Comparison of ENCODE assay signal across 10 cellular contexts in the genomic region with DNA sequence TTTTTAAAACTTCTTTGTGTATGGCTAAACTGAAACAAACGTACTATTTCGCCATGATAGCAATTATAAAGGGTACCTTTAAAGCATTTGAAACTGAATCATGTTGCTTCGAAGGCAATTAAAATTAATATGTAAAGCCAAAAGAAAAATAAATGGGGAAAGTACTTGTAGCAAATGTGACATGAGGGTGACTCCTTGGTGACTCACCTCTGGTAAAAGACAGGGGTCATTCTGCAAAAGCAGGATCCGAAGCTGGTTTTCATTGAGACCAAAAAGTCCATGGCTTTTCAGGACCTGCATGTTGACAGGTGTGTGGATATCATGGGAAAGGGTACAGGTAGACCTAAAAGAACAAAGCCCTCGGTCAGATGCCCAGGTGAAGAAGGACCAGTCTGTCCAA. TPM values are rescaled to one million over a fixed set of nuclear protein-coding genes. Genes with fewer than 3 reads are reported as not detected.
DNase-seq lines count a peak whose midpoint lies in the region; ATAC-seq, FAIRE-seq and TF ChIP-seq lines count a peak whose summit lies in the region.
"Had no signal": no experiment of that assay in that cellular context is flagged by ENCODE, and none has a peak within 500 bp of the region (broad histone marks: within the 10 kb centered on the region; RNA-seq: fewer than 3 reads in every experiment).

No MANE protein-coding gene starts in this region.

- peaks cover 21% of the 10 kb centered on the region for H3K4me1 Mint-ChIP-seq in MCF 10A (ENCODE audit: insufficient read depth, unreplicated experiment)
- H3K4me1 Mint-ChIP-seq in naive thymus-derived CD8-positive, alpha-beta T cell, result peaks cover 4 to 12% (median 5%) of the 10 kb centered on the region in 4 donors

- H3K36me3 Mint-ChIP-seq in MCF 10A (ENCODE audit: insufficient read depth, unreplicated experiment), result peaks cover 35% of the 10 kb centered on the region
- no peaks in the 10 kb centered on the region for H3K36me3 Mint-ChIP-seq in naive thymus-derived CD8-positive, alpha-beta T cell

- H3K4me3 Mint-ChIP-seq in MCF 10A (ENCODE audit: unreplicated experiment), result peak overlapping the region; percentile 73
- peak overlapping the region; percentile 8 to 88 (median 79) for H3K4me3 Mint-ChIP-seq in naive thymus-derived CD8-positive, alpha-beta T cell

- BruUV-seq in MCF 10A (replicated peaks; lab: Mats Ljungman, UMichigan), result TSS peak; percentile 39

- ATAC-seq in naive thymus-derived CD8-positive, alpha-beta T cell, result no peak
- ATAC-seq in HG03159 (IDR thresholded peaks at IDR 0.05; ENCODE audit: unreplicated experiment) (no peak), GM21528 (IDR thresholded peaks at IDR 0.05; ENCODE audit: low FRiP score, unreplicated experiment) (no peak)
- no peak for ATAC-seq in activated CD4-positive, CD25-positive, alpha-beta regulatory T cell treated with anti-CD3 and anti-CD28 coated beads, Interleukin-2, amount 50 U/mL, for 24 hours

- FAIRE-seq in D721Med (lab: Jason Lieb, UNC), result no peak

- POLR2A ChIA-PET in MCF 10A (lab: Yijun Ruan, JAX), result interaction anchor here (0.6 to 1.8 kb wide), 7 partner anchors 9 to 91 kb away, joined by 3 to 6 read pairs (median 4); no protein-coding TSS in a partner anchor
- POLR2A ChIA-PET in naive thymus-derived CD8-positive, alpha-beta T cell (lab: Charles Lee), result interaction anchor here (0.6 to 1.5 kb wide), 2 partner anchors 8 to 18 kb away, joined by 3 to 6 read pairs; no protein-coding TSS in a partner anchor

- H3K9me3 ChIP-seq in MG63, result no peaks in the 10 kb centered on the region

- peak; percentile 35 for DNase-seq in Daoy (ENCODE audit: low read depth)
- DNase-seq in MG63, result no peak
- no peak for DNase-seq in MCF 10A (ENCODE audit: unreplicated experiment)
- DNase-seq in naive thymus-derived CD8-positive, alpha-beta T cell, result no peak
- DNase-seq in D721Med (ENCODE audit: insufficient read length, low spot score), result no peak
- DNase-seq: NCI-H2029 had no signal

- no peak for TF ChIP-seq CTCF in MCF 10A (IDR thresholded peaks at IDR 0.05; ENCODE audit: unreplicated experiment)
- no peak for TF ChIP-seq CTCF in D721Med (IDR thresholded peaks at IDR 0.05; ENCODE audit: insufficient read depth, missing control alignments)

- peaks cover 36% of the 10 kb centered on the region for H3K36me3 ChIP-seq in MG63

- peak overlapping the region; percentile 64 for H3K4me3 ChIP-seq in MG63

- no peak overlapping the region for H3K27ac Mint-ChIP-seq in MCF 10A (ENCODE audit: low read depth, unreplicated experiment)
- no peak overlapping the region for H3K27ac Mint-ChIP-seq in naive thymus-derived CD8-positive, alpha-beta T cell

- H3K27me3 Mint-ChIP-seq in MCF 10A (ENCODE audit: insufficient read depth, unreplicated experiment), result no peaks in the 10 kb centered on the region
- peaks cover 0 to 1% (median 0%) of the 10 kb centered on the region in 5 donors for H3K27me3 Mint-ChIP-seq in naive thymus-derived CD8-positive, alpha-beta T cell

- intact Hi-C loops in MCF 10A (cut with micrococcal nuclease), result no loop called here

- H3K9me3 Mint-ChIP-seq in MCF 10A (ENCODE audit: unreplicated experiment), result no peaks in the 10 kb centered on the region
- H3K9me3 Mint-ChIP-seq in naive thymus-derived CD8-positive, alpha-beta T cell, result no peaks in the 10 kb centered on the region

- H3K27me3 ChIP-seq in MG63, result no peaks in the 10 kb centered on the region

- CTCF ChIA-PET in MCF 10A (lab: Yijun Ruan, JAX), result interaction anchor here (0.9 to 2.5 kb wide), 5 partner anchors 9 to 41 kb away, joined by 3 to 12 read pairs (median 4); no protein-coding TSS in a partner anchor

RNA-seq across cellular contexts. Expression of a gene that starts 1.5 kb away (rescaled TPM):
- 5.4 and 7.9 TPM in 2 replicates for total RNA-seq in Daoy (2014; rRNA removed; shearing (Covaris generic))
- total RNA-seq in MG63 (2014; rRNA removed; shearing (Covaris generic); ENCODE audit: low replicate concordance), result 3.5 and 4.3 TPM in 2 replicates
- total RNA-seq in MCF 10A (2022), result 10.9 and 13.7 TPM in 2 replicates
- total RNA-seq in naive thymus-derived CD8-positive, alpha-beta T cell, result under 1 TPM; 0.26 to 0.36 TPM
- under 1 TPM in 1 of 3 donors, not detected in 2; 0.23 TPM for polyA plus RNA-seq in naive thymus-derived CD8-positive, alpha-beta T cell
- polyA plus RNA-seq: neural cell had no signal

RNA-seq across cellular contexts. Expression of a gene that starts 53.1 kb away (rescaled TPM):
- total RNA-seq in Daoy (2014; rRNA removed; shearing (Covaris generic)), result 1.8 and 2.0 TPM in 2 replicates
- 0.57 and 1.1 TPM in 2 replicates for total RNA-seq in MG63 (2014; rRNA removed; shearing (Covaris generic); ENCODE audit: low replicate concordance)
- 7.1 and 8.4 TPM in 2 replicates for total RNA-seq in MCF 10A (2022)
- total RNA-seq in naive thymus-derived CD8-positive, alpha-beta T cell, result under 1 TPM; 0.39 to 0.47 TPM
- polyA plus RNA-seq in naive thymus-derived CD8-positive, alpha-beta T cell, result not detected
